In the genomic region with DNA sequence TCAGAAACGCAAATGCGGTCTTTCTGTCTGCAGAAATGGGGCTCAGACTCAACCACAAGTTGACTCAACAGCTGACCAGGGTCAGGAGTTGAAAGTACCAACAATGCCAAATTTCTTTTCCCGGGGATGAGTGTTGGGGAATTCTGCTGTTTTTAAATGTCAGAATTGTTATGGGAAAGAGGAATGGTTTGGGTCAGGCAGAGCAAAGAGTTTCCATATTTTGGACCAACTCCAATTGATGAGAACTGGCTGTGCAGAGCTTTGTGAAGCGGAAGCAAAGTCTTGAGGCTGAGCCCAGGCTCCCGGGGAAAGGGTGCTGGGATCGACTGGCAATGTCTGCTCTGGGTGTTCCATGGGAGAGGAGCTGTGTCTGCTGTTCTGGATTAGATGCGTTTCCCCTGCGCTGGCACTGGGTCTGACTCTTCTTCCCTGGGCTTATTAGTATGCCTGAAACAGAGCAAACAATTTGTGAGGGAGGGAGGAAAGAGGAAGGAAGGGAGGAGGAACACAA, we compare ENCODE assay signal across 9 cellular contexts. TPM values are rescaled to one million over a fixed set of nuclear protein-coding genes. Genes with fewer than 3 reads are reported as not detected.
A peak's percentile ranks its signal among the peaks of the same experiment; 100 is the strongest.
DNase-seq lines count a peak whose midpoint lies in the region; ATAC-seq and TF ChIP-seq lines count a peak whose summit lies in the region.
"Had no signal": no experiment of that assay in that cellular context is flagged by ENCODE, and none has a peak within 500 bp of the region (broad histone marks: within the 10 kb centered on the region; RNA-seq: fewer than 3 reads in every experiment).

No MANE protein-coding gene starts in this region.

- in situ Hi-C loops in SK-MEL-5 (cut with HindIII; ENCODE audit: low pct_unique_long_range_greater_than_20kb, low sequenced_read_pairs), result no loop called here
- in situ Hi-C loops in GM13976 (cut with MboI; ENCODE audit: low sequenced_read_pairs, unreplicated experiment), result no loop called here

- peak; percentile 53 for DNase-seq in GM03348 (ENCODE audit: low spot score)
- peak; percentile 72 for DNase-seq in SK-MEL-5 (ENCODE audit: low read depth, low spot score)
- peak; percentile 84 to 88 for DNase-seq in foreskin fibroblast
- DNase-seq in posterior vena cava (ENCODE audit: low spot score), result peak; percentile 92
- no peak for DNase-seq in ecto neural progenitor cell (ENCODE audit: low spot score)
- no peak for DNase-seq in GM13976 (ENCODE audit: low spot score)
- no peak for DNase-seq in cortex of kidney (lab: John Stamatoyannopoulos, UW)
- DNase-seq: NCI-H510A had no signal

- peak overlapping the region in 1 of 2 donors; percentile 24 for H3K4me3 ChIP-seq in foreskin fibroblast (ENCODE audit: low read depth in 1 of 2, low read length in 2 of 2)

- TF ChIP-seq CTCF in foreskin fibroblast (IDR thresholded peaks at IDR 0.05; ENCODE audit: low read depth, low read length) (no peak), GM13976 (IDR thresholded peaks at IDR 0.05; ENCODE audit: borderline replicate concordance, control extremely low read depth, extremely low read depth, insufficient read depth, missing control alignments) (no peak)

- intact Hi-C loops in posterior vena cava (cut with DNase I), result no loop called here

- no peak for ATAC-seq in GM18517 (IDR thresholded peaks at IDR 0.05; ENCODE audit: unreplicated experiment)

RNA-seq across cellular contexts. Expression of a gene that starts 36.2 kb away (rescaled TPM):
- 26.9 and 37.1 TPM in 2 replicates for total RNA-seq in SK-MEL-5 (2014; rRNA removed; shearing (Covaris generic))
- polyA plus RNA-seq in SK-MEL-5 (2015; cell fraction: cytosol; rRNA removed), result 121 and 159 TPM in 2 replicates
- 63.3 and 70.3 TPM in 2 replicates for polyA plus RNA-seq in SK-MEL-5 (2015; cell fraction: nucleus; rRNA removed)
- 10 to 100 TPM; 38.7 to 50.1 TPM for total RNA-seq in posterior vena cava

RNA-seq across cellular contexts. Expression of a gene that starts 57.4 kb away (rescaled TPM):
- 69.7 and 99.6 TPM in 2 replicates for total RNA-seq in SK-MEL-5 (2014; rRNA removed; shearing (Covaris generic))
- 124 and 171 TPM in 2 replicates for polyA plus RNA-seq in SK-MEL-5 (2015; cell fraction: cytosol; rRNA removed)
- 34.3 and 43.3 TPM in 2 replicates for polyA plus RNA-seq in SK-MEL-5 (2015; cell fraction: nucleus; rRNA removed)
- 100 to 1,000 TPM; 831 to 938 TPM for total RNA-seq in posterior vena cava

Comparison
In these comparisons a context has a peak if more than half of its experiments do, and no peak if none do; other contexts are left out.
1. DNase-seq: peak in GM03348 (single experiment), SK-MEL-5 (single experiment), foreskin fibroblast (2 of 2) and posterior vena cava (single experiment); none in ecto neural progenitor cell (single experiment), GM13976 (single experiment) and cortex of kidney (single experiment).